10 cellular contexts compared by ENCODE assay signal in the genomic region with DNA sequence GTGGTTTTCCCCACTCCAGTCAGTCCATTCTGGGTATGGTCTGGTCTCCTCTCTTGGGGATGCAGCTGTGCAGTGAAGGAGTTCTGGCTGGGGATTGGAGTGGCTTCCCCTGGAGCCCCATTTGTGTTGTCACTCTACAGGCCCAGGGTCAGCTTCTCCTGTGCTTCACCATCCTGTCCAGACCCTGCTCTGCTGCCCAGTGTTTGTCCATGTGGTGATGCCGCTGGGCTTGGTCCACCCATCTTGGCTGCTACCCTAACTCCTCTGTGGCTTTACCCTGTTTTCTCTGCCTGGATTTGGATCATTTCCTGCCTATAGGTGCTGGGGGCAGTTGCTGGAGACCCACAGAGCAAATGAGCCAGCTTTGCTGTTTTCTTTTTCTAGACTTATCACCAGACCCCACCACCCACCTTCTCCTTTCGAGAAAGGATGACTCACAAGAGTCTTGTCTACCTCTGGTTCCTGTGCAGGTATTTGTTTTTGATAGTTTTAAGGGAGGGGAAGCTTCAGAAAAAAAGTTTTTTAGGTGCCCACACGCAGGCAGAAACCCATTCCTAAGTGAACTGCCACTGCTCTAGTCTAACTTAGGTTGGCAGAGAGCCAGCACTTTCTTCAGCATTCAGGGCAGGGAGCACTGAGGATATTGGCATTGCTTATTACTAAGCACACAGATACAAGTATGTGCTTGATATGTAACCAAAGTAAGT. TPM values are rescaled to one million over a fixed set of nuclear protein-coding genes. Genes with fewer than 3 reads are reported as not detected.
DNase-seq lines count a peak whose midpoint lies in the region; ATAC-seq and TF ChIP-seq lines count a peak whose summit lies in the region.
"Had no signal": no experiment of that assay in that cellular context is flagged by ENCODE, and none has a peak within 500 bp of the region (broad histone marks: within the 10 kb centered on the region; RNA-seq: fewer than 3 reads in every experiment).

No MANE protein-coding gene starts in this region.

- peaks cover 61% of the 10 kb centered on the region for H3K36me3 ChIP-seq in right atrium auricular region
- H3K36me3 ChIP-seq in ascending aorta = peaks cover 47 to 60% of the 10 kb centered on the region in 2 donors

- H3K27ac ChIP-seq in right atrium auricular region = no peak overlapping the region
- peak overlapping the region; percentile 9 to 41 for H3K27ac ChIP-seq in ascending aorta
- H3K27ac ChIP-seq: HL-60 had no signal

- H3K27ac Mint-ChIP-seq in type B pancreatic cell = peak overlapping the region; percentile 16

- H3K4me3 ChIP-seq in right atrium auricular region (no peak overlapping the region), ascending aorta (no peak overlapping the region)

- no peak for TF ChIP-seq CTCF in right atrium auricular region (IDR thresholded peaks at IDR 0.05)
- TF ChIP-seq CTCF in ascending aorta (IDR thresholded peaks at IDR 0.05) = no peak
- no peak for TF ChIP-seq CTCF in type B pancreatic cell (conservative IDR thresholded peaks at IDR 0.05)

- intact Hi-C loops in Right ventricle myocardium superior (cut with DNase I) = no loop called here
- intact Hi-C loops in ascending aorta (cut with DNase I) = no loop called here

- no peak overlapping the region for H3K4me3 Mint-ChIP-seq in type B pancreatic cell

- H3K27me3 Mint-ChIP-seq in type B pancreatic cell = no peaks in the 10 kb centered on the region

- ATAC-seq in Right ventricle myocardium superior (ENCODE audit: poor library complexity) (peak; percentile 72), left lobe of liver (peak; percentile 77), HG02970 (IDR thresholded peaks at IDR 0.05; ENCODE audit: low FRiP score, unreplicated experiment) (no peak)

- peaks cover 13% of the 10 kb centered on the region for H3K4me1 Mint-ChIP-seq in type B pancreatic cell (ENCODE audit: unreplicated experiment)

- no peaks in the 10 kb centered on the region for H3K9me3 Mint-ChIP-seq in type B pancreatic cell

- H3K27me3 ChIP-seq in right atrium auricular region (no peaks in the 10 kb centered on the region), ascending aorta (no peaks in the 10 kb centered on the region)

- DNase-seq in Right ventricle myocardium superior (no peak), right atrium auricular region (ENCODE audit: low spot score) (no peak), ascending aorta (ENCODE audit: low spot score in 2 of 2) (no peak), left lobe of liver (ENCODE audit: low spot score) (peak; percentile 59), type B pancreatic cell (ENCODE audit: extremely low spot score, unreplicated experiment) (no peak), GM03348 (ENCODE audit: low spot score) (no peak), T-helper 9 cell (no peak)
- DNase-seq: activated gamma-delta T cell treated with Interleukin-2 at 50 U/mL for 16 hours had no signal

- peaks cover 0 to 26% of the 10 kb centered on the region in 2 donors for H3K4me1 ChIP-seq in right atrium auricular region
- peaks cover 0 to 14% of the 10 kb centered on the region in 2 donors for H3K4me1 ChIP-seq in ascending aorta

- H3K36me3 Mint-ChIP-seq in type B pancreatic cell = peaks cover 35% of the 10 kb centered on the region

- H3K9me3 ChIP-seq in right atrium auricular region (no peaks in the 10 kb centered on the region), ascending aorta (no peaks in the 10 kb centered on the region)

RNA-seq across cellular contexts. Expression of gene ZDHHC16, which starts 8.5 kb away (rescaled TPM):
- total RNA-seq in Right ventricle myocardium superior (18.5 TPM), right atrium auricular region (10 to 100 TPM; 28.2 to 39.0 TPM), ascending aorta (30.4 TPM), left lobe of liver (25.2 TPM), type B pancreatic cell (ENCODE audit: low replicate concordance) (50.7 and 53.7 TPM in 2 replicates)

RNA-seq across cellular contexts. Expression of gene EXOSC1, which starts 8.7 kb away (rescaled TPM):
- 14.5 TPM for total RNA-seq in Right ventricle myocardium superior
- total RNA-seq in right atrium auricular region = 10 to 100 TPM; 16.0 to 17.5 TPM
- total RNA-seq in ascending aorta = 11.3 TPM
- total RNA-seq in left lobe of liver = 10.3 TPM
- total RNA-seq in type B pancreatic cell (ENCODE audit: low replicate concordance) = 34.8 and 36.1 TPM in 2 replicates

RNA-seq across cellular contexts. Expression of gene PGAM1, which starts 28.5 kb away (rescaled TPM):
- total RNA-seq in Right ventricle myocardium superior (187 TPM), right atrium auricular region (100 to 1,000 TPM; 326 to 434 TPM), ascending aorta (171 TPM), left lobe of liver (151 TPM), type B pancreatic cell (ENCODE audit: low replicate concordance) (200 and 207 TPM in 2 replicates)

RNA-seq across cellular contexts. Expression of gene MMS19, which starts 43.7 kb away (rescaled TPM):
- total RNA-seq in Right ventricle myocardium superior (34.0 TPM), right atrium auricular region (10 to 100 TPM; 48.0 to 51.8 TPM), ascending aorta (34.0 TPM), left lobe of liver (20.7 TPM), type B pancreatic cell (ENCODE audit: low replicate concordance) (85.9 and 94.8 TPM in 2 replicates)

RNA-seq across cellular contexts. Expression of gene UBTD1, which starts 44.2 kb away (rescaled TPM):
- total RNA-seq in Right ventricle myocardium superior (26.7 TPM), right atrium auricular region (10 to 100 TPM; 26.7 to 30.7 TPM), ascending aorta (33.0 TPM), left lobe of liver (7.1 TPM), type B pancreatic cell (ENCODE audit: low replicate concordance) (11.6 and 16.1 TPM in 2 replicates)

Comparison
In these comparisons a context has a peak if more than half of its experiments do, and no peak if none do; other contexts are left out.
1. H3K27ac ChIP-seq: peak in ascending aorta (2 of 2); none in right atrium auricular region (0 of 2).